In the genomic region with DNA sequence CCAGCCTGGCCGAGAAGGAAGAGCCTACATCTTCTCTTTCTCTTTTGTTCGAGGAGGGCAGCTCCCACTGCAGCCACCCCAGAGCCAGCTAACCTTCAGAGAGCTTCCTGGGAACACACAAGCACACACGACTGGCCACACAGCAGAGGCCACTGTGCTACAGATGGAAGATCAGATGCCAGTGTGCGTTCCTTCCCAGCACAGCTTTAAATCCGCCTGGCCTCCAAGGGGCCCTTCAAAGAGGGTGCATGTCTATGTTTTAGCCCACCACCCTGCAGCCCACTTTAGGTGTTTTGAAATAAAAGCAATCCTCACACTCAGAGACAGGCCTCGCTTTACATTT, we compare ENCODE assay signal across 24 cellular contexts. TPM values are rescaled to one million over a fixed set of nuclear protein-coding genes. Genes with fewer than 3 reads are reported as not detected.
"Had no signal": no experiment of that assay in that cellular context is flagged by ENCODE, and none has a peak within 500 bp of the region (broad histone marks: within the 10 kb centered on the region; RNA-seq: fewer than 3 reads in every experiment).

No MANE protein-coding gene starts in this region.

- DNase-seq: activated CD4-positive, alpha-beta T cell treated with anti-CD3 and anti-CD28 coated beads for 1 hour; activated CD4-positive, alpha-beta T cell treated with anti-CD3 and anti-CD28 coated beads, Interleukin-2, amount 10 ng/mL, durations not matched to agents 7 days and 5 days; activated CD8-positive, alpha-beta T cell treated with anti-CD3 and anti-CD28 coated beads for 36 hours; activated gamma-delta T cell treated with Interleukin-2 at 50 U/mL for 16 hours; activated naive CD4-positive, alpha-beta T cell treated with anti-CD3 and anti-CD28 coated beads, Interleukin-2, amount 50 U/mL, for 16 hours; activated T-cell treated with anti-CD3 and anti-CD28 coated beads, Interleukin-2, amount 50 U/mL, for 4 hours; effector CD4-positive, alpha-beta T cell; left ventricle myocardium superior; mammary epithelial cell; naive thymus-derived CD4-positive, alpha-beta T cell; pancreas; stimulated activated naive CD4-positive, alpha-beta T cell; T-helper 2 cell had no signal

- H3K4me1 Mint-ChIP-seq: activated CD4-positive, alpha-beta T cell treated with anti-CD3 and anti-CD28 coated beads, Interleukin-2, amount 10 ng/mL, durations not matched to agents 7 days and 5 days; activated T-helper 17 cell treated with anti-CD3 and anti-CD28 coated beads, Interleukin-2, amount 50 U/mL, for 72 hours; central memory CD8-positive, alpha-beta T cell had no signal

- H3K4me3 Mint-ChIP-seq: activated CD4-positive, alpha-beta T cell treated with anti-CD3 and anti-CD28 coated beads, Interleukin-2, amount 10 ng/mL, durations not matched to agents 7 days and 5 days; activated CD8-positive, alpha-beta T cell treated with anti-CD3 and anti-CD28 coated beads for 36 hours; activated T-cell treated with anti-CD3 and anti-CD28 coated beads, Interleukin-2, amount 50 U/mL, for 4 hours; activated T-helper 17 cell treated with anti-CD3 and anti-CD28 coated beads, Interleukin-2, amount 50 U/mL, for 72 hours; central memory CD8-positive, alpha-beta T cell; dendritic cell treated with granulocyte-macrophage colony-stimulating factor and Interleukin-4, amounts not matched to agents 40 ng/mL and 50 ng/mL, for 4 days; mesothelial cell of epicardium; naive thymus-derived CD4-positive, alpha-beta T cell; type B pancreatic cell; WTC11 had no signal

- H3K36me3 Mint-ChIP-seq: mesothelial cell of epicardium; naive thymus-derived CD4-positive, alpha-beta T cell; type B pancreatic cell; WTC11 had no signal

- H3K27me3 ChIP-seq: pancreas, right atrium auricular region, uterus had no signal

- H3K4me1 ChIP-seq: pancreas, uterus had no signal

- H3K27ac Mint-ChIP-seq: activated CD4-positive, alpha-beta T cell treated with anti-CD3 and anti-CD28 coated beads, Interleukin-2, amount 10 ng/mL, durations not matched to agents 7 days and 5 days; activated CD8-positive, alpha-beta T cell treated with anti-CD3 and anti-CD28 coated beads for 36 hours; activated T-helper 17 cell treated with anti-CD3 and anti-CD28 coated beads, Interleukin-2, amount 50 U/mL, for 72 hours; dendritic cell treated with granulocyte-macrophage colony-stimulating factor and Interleukin-4, amounts not matched to agents 40 ng/mL and 50 ng/mL, for 4 days; mesothelial cell of epicardium; naive thymus-derived CD4-positive, alpha-beta T cell; type B pancreatic cell; WTC11 had no signal

- H3K27ac ChIP-seq: neutrophil, pancreas, right atrium auricular region, uterus had no signal

- ATAC-seq: activated CD8-positive, alpha-beta T cell treated with anti-CD3 and anti-CD28 coated beads for 36 hours; activated T-cell treated with anti-CD3 and anti-CD28 coated beads, Interleukin-2, amount 50 U/mL, for 4 hours; activated T-helper 17 cell treated with anti-CD3 and anti-CD28 coated beads, Interleukin-2, amount 50 U/mL, for 72 hours; left ventricle myocardium superior; naive thymus-derived CD4-positive, alpha-beta T cell; pancreas had no signal

- H3K36me3 ChIP-seq: neutrophil, right atrium auricular region, uterus had no signal

- H3K9me3 Mint-ChIP-seq: activated CD4-positive, alpha-beta T cell treated with anti-CD3 and anti-CD28 coated beads, Interleukin-2, amount 10 ng/mL, durations not matched to agents 7 days and 5 days; activated CD8-positive, alpha-beta T cell treated with anti-CD3 and anti-CD28 coated beads for 36 hours; activated T-cell treated with anti-CD3 and anti-CD28 coated beads, Interleukin-2, amount 50 U/mL, for 4 hours; activated T-helper 17 cell treated with anti-CD3 and anti-CD28 coated beads, Interleukin-2, amount 50 U/mL, for 72 hours; central memory CD8-positive, alpha-beta T cell; dendritic cell treated with granulocyte-macrophage colony-stimulating factor and Interleukin-4, amounts not matched to agents 40 ng/mL and 50 ng/mL, for 4 days; mesothelial cell of epicardium; naive thymus-derived CD4-positive, alpha-beta T cell; type B pancreatic cell; WTC11 had no signal

- H3K4me3 ChIP-seq: pancreas, right atrium auricular region, uterus had no signal

- FAIRE-seq: bronchial epithelial cell, frontal cortex, pancreas had no signal

- H3K9me3 ChIP-seq: neutrophil, pancreas, right atrium auricular region, uterus had no signal

RNA-seq across cellular contexts. Expression of gene ALDH1A3, which starts 12.4 kb away (rescaled TPM):
- total RNA-seq: activated CD4-positive, alpha-beta T cell treated with anti-CD3 and anti-CD28 coated beads, Interleukin-2, amount 10 ng/mL, durations not matched to agents 7 days and 5 days; activated CD8-positive, alpha-beta T cell treated with anti-CD3 and anti-CD28 coated beads for 36 hours; activated T-helper 17 cell treated with anti-CD3 and anti-CD28 coated beads, Interleukin-2, amount 50 U/mL, for 72 hours; mesothelial cell of epicardium; naive thymus-derived CD4-positive, alpha-beta T cell had no signal
- polyA plus RNA-seq: naive thymus-derived CD4-positive, alpha-beta T cell had no signal

RNA-seq across cellular contexts. Expression of gene LRRK1, which starts 27.2 kb away (rescaled TPM):
- polyA plus RNA-seq: naive thymus-derived CD4-positive, alpha-beta T cell had no signal
